In the genomic region with DNA sequence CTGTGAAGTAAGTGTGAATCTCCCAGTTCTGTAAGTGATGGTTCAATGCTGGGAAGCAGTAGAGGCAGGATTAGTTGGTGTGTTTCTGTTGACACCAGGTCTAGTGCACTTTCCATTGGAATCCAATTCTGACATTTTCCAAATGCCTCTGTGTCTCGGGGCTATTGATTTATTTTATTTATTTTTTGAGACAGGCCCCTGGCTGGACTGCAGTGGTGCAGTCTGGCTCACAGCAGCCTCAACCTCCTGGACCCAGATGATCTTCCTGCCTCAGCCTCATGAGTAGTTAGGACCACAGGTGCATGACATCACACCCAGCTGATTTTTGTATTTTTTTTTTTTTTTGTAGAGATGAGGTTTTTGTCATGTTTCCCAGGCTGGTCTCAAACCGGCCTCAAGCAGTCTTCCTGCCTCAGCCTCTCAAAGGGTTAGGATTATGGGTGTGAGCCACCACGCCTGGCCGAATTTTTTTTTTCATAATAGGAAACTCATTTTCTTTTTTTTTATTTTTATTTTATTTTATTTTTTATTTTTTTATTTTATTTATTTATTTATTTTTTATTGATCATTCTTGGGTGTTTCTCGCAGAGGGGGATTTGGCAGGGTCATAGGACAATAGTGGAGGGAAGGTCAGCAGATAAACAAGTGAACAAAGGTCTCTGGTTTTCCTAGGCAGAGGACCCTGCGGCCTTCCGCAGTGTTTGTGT, we compare ENCODE assay signal across 18 cellular contexts.
"Had no signal": no experiment of that assay in that cellular context is flagged by ENCODE, and none has a peak within 500 bp of the region (broad histone marks: within the 10 kb centered on the region; RNA-seq: fewer than 3 reads in every experiment).

No MANE protein-coding gene starts in this region.

- ATAC-seq: activated CD8-positive, alpha-beta T cell treated with anti-CD3 and anti-CD28 coated beads for 36 hours; activated T-cell treated with anti-CD3 and anti-CD28 coated beads, Interleukin-2, amount 50 U/mL, for 4 hours; esophagus mucosa; psoas muscle; SK-N-SH treated with all-trans-retinoic acid at 6 μM for 48 hours; T-helper 17 cell had no signal

- H3K4me3 ChIP-seq: pancreas, psoas muscle, testis, vagina had no signal

- H3K9me3 ChIP-seq: pancreas, psoas muscle, testis, vagina had no signal

- DNase-seq: activated CD4-positive, alpha-beta T cell treated with anti-CD3 and anti-CD28 coated beads for 1 hour; activated CD4-positive, alpha-beta T cell treated with anti-CD3 and anti-CD28 coated beads, Interleukin-2, amount 10 ng/mL, durations not matched to agents 7 days and 5 days; activated CD8-positive, alpha-beta T cell treated with anti-CD3 and anti-CD28 coated beads for 36 hours; activated naive CD4-positive, alpha-beta T cell treated with Interleukin-2 at 50 U/mL for 16 hours; activated T-cell treated with anti-CD3 and anti-CD28 coated beads, Interleukin-2, amount 50 U/mL, for 4 hours; aorta; central memory CD4-positive, alpha-beta T cell; foreskin fibroblast; pancreas; psoas muscle; stimulated activated CD4-positive, alpha-beta T cell treated with anti-CD3 and anti-CD28 coated beads, Interleukin-2, amount 100 ng/mL, for 48 hours; stimulated activated naive CD4-positive, alpha-beta T cell treated with Interleukin-2 at 50 U/mL for 16 hours; T-helper 17 cell; testis had no signal

- H3K27me3 ChIP-seq: pancreas, testis, vagina had no signal

- H3K27ac ChIP-seq: pancreas, testis, vagina had no signal

- H3K4me1 ChIP-seq: testis had no signal

- FAIRE-seq: islet of Langerhans, pancreas had no signal
